Comparison of ENCODE assay signal across 1 cellular context in the genomic region with DNA sequence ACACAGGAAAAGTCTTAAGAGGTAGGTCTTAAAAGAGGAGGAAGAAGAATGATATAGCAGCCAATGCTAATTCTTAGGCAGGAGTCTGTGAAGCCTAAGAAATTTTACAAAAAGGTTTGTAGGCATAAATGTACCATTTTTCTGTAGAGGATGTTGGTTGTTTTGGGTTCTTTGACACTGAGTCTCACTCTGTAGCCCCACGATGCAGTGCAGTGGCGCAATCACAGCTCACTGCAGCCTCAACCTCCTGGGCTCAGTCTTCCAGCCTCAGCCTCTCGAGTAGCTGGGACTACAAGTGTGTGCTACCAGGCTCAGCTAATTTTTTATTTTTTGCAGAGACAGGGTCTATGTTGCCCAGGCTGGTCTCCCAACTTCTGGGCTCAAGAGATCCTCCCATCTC.
TF ChIP-seq lines count a peak whose summit lies in the region.

No MANE protein-coding gene starts in this region.

TF ChIP-seq in GM23338, 12 proteins besides CTCF, POLR2A, EP300 and RAD21:
- TF ChIP-seq, protein P1, sequence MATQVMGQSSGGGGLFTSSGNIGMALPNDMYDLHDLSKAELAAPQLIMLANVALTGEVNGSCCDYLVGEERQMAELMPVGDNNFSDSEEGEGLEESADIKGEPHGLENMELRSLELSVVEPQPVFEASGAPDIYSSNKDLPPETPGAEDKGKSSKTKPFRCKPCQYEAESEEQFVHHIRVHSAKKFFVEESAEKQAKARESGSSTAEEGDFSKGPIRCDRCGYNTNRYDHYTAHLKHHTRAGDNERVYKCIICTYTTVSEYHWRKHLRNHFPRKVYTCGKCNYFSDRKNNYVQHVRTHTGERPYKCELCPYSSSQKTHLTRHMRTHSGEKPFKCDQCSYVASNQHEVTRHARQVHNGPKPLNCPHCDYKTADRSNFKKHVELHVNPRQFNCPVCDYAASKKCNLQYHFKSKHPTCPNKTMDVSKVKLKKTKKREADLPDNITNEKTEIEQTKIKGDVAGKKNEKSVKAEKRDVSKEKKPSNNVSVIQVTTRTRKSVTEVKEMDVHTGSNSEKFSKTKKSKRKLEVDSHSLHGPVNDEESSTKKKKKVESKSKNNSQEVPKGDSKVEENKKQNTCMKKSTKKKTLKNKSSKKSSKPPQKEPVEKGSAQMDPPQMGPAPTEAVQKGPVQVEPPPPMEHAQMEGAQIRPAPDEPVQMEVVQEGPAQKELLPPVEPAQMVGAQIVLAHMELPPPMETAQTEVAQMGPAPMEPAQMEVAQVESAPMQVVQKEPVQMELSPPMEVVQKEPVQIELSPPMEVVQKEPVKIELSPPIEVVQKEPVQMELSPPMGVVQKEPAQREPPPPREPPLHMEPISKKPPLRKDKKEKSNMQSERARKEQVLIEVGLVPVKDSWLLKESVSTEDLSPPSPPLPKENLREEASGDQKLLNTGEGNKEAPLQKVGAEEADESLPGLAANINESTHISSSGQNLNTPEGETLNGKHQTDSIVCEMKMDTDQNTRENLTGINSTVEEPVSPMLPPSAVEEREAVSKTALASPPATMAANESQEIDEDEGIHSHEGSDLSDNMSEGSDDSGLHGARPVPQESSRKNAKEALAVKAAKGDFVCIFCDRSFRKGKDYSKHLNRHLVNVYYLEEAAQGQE (IDR thresholded peaks at IDR 0.05; ENCODE audit: unreplicated experiment): no peak
- TF ChIP-seq, protein P2, sequence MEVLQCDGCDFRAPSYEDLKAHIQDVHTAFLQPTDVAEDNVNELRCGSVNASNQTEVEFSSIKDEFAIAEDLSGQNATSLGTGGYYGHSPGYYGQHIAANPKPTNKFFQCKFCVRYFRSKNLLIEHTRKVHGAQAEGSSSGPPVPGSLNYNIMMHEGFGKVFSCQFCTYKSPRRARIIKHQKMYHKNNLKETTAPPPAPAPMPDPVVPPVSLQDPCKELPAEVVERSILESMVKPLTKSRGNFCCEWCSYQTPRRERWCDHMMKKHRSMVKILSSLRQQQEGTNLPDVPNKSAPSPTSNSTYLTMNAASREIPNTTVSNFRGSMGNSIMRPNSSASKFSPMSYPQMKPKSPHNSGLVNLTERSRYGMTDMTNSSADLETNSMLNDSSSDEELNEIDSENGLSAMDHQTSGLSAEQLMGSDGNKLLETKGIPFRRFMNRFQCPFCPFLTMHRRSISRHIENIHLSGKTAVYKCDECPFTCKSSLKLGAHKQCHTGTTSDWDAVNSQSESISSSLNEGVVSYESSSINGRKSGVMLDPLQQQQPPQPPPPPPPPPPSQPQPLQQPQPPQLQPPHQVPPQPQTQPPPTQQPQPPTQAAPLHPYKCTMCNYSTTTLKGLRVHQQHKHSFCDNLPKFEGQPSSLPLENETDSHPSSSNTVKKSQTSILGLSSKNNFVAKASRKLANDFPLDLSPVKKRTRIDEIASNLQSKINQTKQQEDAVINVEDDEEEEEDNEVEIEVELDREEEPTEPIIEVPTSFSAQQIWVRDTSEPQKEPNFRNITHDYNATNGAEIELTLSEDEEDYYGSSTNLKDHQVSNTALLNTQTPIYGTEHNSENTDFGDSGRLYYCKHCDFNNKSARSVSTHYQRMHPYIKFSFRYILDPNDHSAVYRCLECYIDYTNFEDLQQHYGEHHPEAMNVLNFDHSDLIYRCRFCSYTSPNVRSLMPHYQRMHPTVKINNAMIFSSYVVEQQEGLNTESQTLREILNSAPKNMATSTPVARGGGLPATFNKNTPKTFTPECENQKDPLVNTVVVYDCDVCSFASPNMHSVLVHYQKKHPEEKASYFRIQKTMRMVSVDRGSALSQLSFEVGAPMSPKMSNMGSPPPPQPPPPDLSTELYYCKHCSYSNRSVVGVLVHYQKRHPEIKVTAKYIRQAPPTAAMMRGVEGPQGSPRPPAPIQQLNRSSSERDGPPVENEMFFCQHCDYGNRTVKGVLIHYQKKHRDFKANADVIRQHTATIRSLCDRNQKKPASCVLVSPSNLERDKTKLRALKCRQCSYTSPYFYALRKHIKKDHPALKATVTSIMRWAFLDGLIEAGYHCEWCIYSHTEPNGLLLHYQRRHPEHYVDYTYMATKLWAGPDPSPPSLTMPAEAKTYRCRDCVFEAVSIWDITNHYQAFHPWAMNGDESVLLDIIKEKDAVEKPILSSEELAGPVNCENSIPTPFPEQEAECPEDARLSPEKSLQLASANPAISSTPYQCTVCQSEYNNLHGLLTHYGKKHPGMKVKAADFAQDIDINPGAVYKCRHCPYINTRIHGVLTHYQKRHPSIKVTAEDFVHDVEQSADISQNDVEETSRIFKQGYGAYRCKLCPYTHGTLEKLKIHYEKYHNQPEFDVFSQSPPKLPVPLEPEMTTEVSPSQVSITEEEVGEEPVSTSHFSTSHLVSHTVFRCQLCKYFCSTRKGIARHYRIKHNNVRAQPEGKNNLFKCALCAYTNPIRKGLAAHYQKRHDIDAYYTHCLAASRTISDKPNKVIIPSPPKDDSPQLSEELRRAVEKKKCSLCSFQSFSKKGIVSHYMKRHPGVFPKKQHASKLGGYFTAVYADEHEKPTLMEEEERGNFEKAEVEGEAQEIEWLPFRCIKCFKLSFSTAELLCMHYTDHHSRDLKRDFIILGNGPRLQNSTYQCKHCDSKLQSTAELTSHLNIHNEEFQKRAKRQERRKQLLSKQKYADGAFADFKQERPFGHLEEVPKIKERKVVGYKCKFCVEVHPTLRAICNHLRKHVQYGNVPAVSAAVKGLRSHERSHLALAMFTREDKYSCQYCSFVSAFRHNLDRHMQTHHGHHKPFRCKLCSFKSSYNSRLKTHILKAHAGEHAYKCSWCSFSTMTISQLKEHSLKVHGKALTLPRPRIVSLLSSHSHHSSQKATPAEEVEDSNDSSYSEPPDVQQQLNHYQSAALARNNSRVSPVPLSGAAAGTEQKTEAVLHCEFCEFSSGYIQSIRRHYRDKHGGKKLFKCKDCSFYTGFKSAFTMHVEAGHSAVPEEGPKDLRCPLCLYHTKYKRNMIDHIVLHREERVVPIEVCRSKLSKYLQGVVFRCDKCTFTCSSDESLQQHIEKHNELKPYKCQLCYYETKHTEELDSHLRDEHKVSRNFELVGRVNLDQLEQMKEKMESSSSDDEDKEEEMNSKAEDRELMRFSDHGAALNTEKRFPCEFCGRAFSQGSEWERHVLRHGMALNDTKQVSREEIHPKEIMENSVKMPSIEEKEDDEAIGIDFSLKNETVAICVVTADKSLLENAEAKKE (CRISPR knock-in tag; IDR thresholded peaks at IDR 0.05): no peak
- no peak for TF ChIP-seq STAT1 (IDR thresholded peaks at IDR 0.05; ENCODE audit: unreplicated experiment)
